In genomic region chr12:72077111-72077820, GRCh38 we compare ENCODE assay signal across 24 cellular contexts.
DNase-seq lines count a peak whose midpoint lies in the region; ATAC-seq and TF ChIP-seq lines count a peak whose summit lies in the region.
"Had no signal": no experiment of that assay in that cellular context is flagged by ENCODE, and none has a peak within 500 bp of the region (broad histone marks: within the 10 kb centered on the region; RNA-seq: fewer than 3 reads in every experiment).

No MANE protein-coding gene starts in this region.

- H3K27me3 Mint-ChIP-seq in progenitor cell of endocrine pancreas: no peaks in the 10 kb centered on the region
- H3K27me3 Mint-ChIP-seq in effector memory CD8-positive, alpha-beta T cell: no peaks in the 10 kb centered on the region
- H3K27me3 Mint-ChIP-seq: activated CD8-positive, alpha-beta T cell treated with anti-CD3 and anti-CD28 coated beads for 36 hours; activated naive CD8-positive, alpha-beta T cell treated with anti-CD3 and anti-CD28 coated beads, Interleukin-2, amount 10 ng/mL, durations not matched to agents 7 days and 5 days; central memory CD8-positive, alpha-beta T cell had no signal

- no peak overlapping the region for H2AFZ ChIP-seq in mammary epithelial cell (ENCODE audit: low read depth, low read length)
- H2AFZ ChIP-seq: GM23338 had no signal

- no peak overlapping the region for H3K4me3 Mint-ChIP-seq in progenitor cell of endocrine pancreas (ENCODE audit: low read depth)
- H3K4me3 Mint-ChIP-seq in effector memory CD8-positive, alpha-beta T cell: no peak overlapping the region
- H3K4me3 Mint-ChIP-seq: activated CD8-positive, alpha-beta T cell treated with anti-CD3 and anti-CD28 coated beads for 36 hours; activated naive CD8-positive, alpha-beta T cell treated with anti-CD3 and anti-CD28 coated beads, Interleukin-2, amount 10 ng/mL, durations not matched to agents 7 days and 5 days; CD8-positive, alpha-beta T cell; central memory CD8-positive, alpha-beta T cell; GM23338 had no signal

- no peaks in the 10 kb centered on the region for H3K36me3 Mint-ChIP-seq in progenitor cell of endocrine pancreas (ENCODE audit: insufficient read depth)
- H3K36me3 Mint-ChIP-seq in effector memory CD8-positive, alpha-beta T cell (ENCODE audit: insufficient read depth): no peaks in the 10 kb centered on the region
- H3K36me3 Mint-ChIP-seq: activated naive CD8-positive, alpha-beta T cell treated with anti-CD3 and anti-CD28 coated beads, Interleukin-2, amount 10 ng/mL, durations not matched to agents 7 days and 5 days; CD8-positive, alpha-beta T cell had no signal

- ATAC-seq in effector memory CD8-positive, alpha-beta T cell (replicated peaks): no peak
- ATAC-seq: A549; activated CD4-positive, CD25-positive, alpha-beta regulatory T cell treated with anti-CD3 and anti-CD28 coated beads, Interleukin-2, amount 50 U/mL, for 24 hours; activated CD8-positive, alpha-beta T cell treated with anti-CD3 and anti-CD28 coated beads for 36 hours; CD8-positive, alpha-beta T cell; GM23338 had no signal

- no peak overlapping the region for H3K27ac ChIP-seq in mammary epithelial cell (ENCODE audit: insufficient read depth, low read depth, low read length)
- H3K27ac ChIP-seq: A549, epithelial cell of prostate, transverse colon had no signal

- H3K9me3 ChIP-seq in mammary epithelial cell (replicated peaks; ENCODE audit: insufficient read depth, low read length): no peaks in the 10 kb centered on the region
- H3K9me3 ChIP-seq: A549, transverse colon had no signal

- no peak overlapping the region for H3K9ac ChIP-seq in mammary epithelial cell (ENCODE audit: insufficient read depth, low read length)

- H3K4me3 ChIP-seq in mammary epithelial cell (replicated peaks in 1 of 3; ENCODE audit: insufficient read depth in 1 of 3, low read depth in 2 of 3, low read length in 3 of 3): no peak overlapping the region
- H3K4me3 ChIP-seq: A549, GM23338, transverse colon had no signal

- H3K79me2 ChIP-seq in mammary epithelial cell (ENCODE audit: insufficient read depth, low read length): no peaks in the 10 kb centered on the region

- no peaks in the 10 kb centered on the region for H4K20me1 ChIP-seq in mammary epithelial cell (ENCODE audit: insufficient read depth, low read length)

- WGBS in mammary epithelial cell (ENCODE audit: low coverage, missing lambda C conversion rate): 48% methylated on average over 5 of the region's 5 CpGs

- in situ Hi-C loops in mammary epithelial cell (cut with MboI; ENCODE audit: low sequenced_read_pairs in 2 of 2): no loop called here

- intact Hi-C loops in mammary epithelial cell (cut with micrococcal nuclease): no loop called here

- H3K36me3 ChIP-seq in mammary epithelial cell (ENCODE audit: insufficient read depth, low read length): no peaks in the 10 kb centered on the region
- H3K36me3 ChIP-seq: transverse colon had no signal

- TF ChIP-seq CTCF in mammary epithelial cell (conservative IDR thresholded peaks at IDR 0.05 in 1 of 2, IDR thresholded peaks at IDR 0.05 in 1 of 2; ENCODE audit: extremely low read depth in 1 of 2, insufficient read depth in 1 of 2, low read depth in 1 of 2, low read length in 2 of 2) (no peak), progenitor cell of endocrine pancreas (IDR thresholded peaks at IDR 0.05; ENCODE audit: unreplicated experiment) (no peak)

- dilution Hi-C loops in mammary epithelial cell (cut with HindIII; ENCODE audit: low sequenced_read_pairs): no loop called here

- CTCF ChIA-PET in mammary epithelial cell (lab: Charles Lee; ENCODE audit: low non-redundant PET): no interaction called here

- H3K27me3 ChIP-seq in mammary epithelial cell (ENCODE audit: insufficient read depth, low read length): no peaks in the 10 kb centered on the region
- H3K27me3 ChIP-seq: transverse colon had no signal

- peaks cover 13% of the 10 kb centered on the region for H3K4me1 ChIP-seq in mammary epithelial cell (ENCODE audit: insufficient read depth, low read length)
- H3K4me1 ChIP-seq: A549, transverse colon had no signal

- no peak overlapping the region for H3K4me2 ChIP-seq in mammary epithelial cell (ENCODE audit: insufficient read depth, low read depth, low read length)
- H3K4me2 ChIP-seq: A549, GM23338 had no signal

- peaks cover 5% of the 10 kb centered on the region for H3K9me3 Mint-ChIP-seq in progenitor cell of endocrine pancreas (ENCODE audit: low read depth)
- H3K9me3 Mint-ChIP-seq in effector memory CD8-positive, alpha-beta T cell: peaks cover 0 to 1% of the 10 kb centered on the region in 2 donors
- H3K9me3 Mint-ChIP-seq: activated CD8-positive, alpha-beta T cell treated with anti-CD3 and anti-CD28 coated beads for 36 hours; activated naive CD8-positive, alpha-beta T cell treated with anti-CD3 and anti-CD28 coated beads, Interleukin-2, amount 10 ng/mL, durations not matched to agents 7 days and 5 days had no signal

- H3K4me1 Mint-ChIP-seq in progenitor cell of endocrine pancreas (ENCODE audit: low read depth): peaks cover 5% of the 10 kb centered on the region
- no peaks in the 10 kb centered on the region for H3K4me1 Mint-ChIP-seq in effector memory CD8-positive, alpha-beta T cell (ENCODE audit: low read depth in 2 of 2)
- H3K4me1 Mint-ChIP-seq: activated naive CD8-positive, alpha-beta T cell treated with anti-CD3 and anti-CD28 coated beads, Interleukin-2, amount 10 ng/mL, durations not matched to agents 7 days and 5 days; central memory CD8-positive, alpha-beta T cell; GM23338 had no signal

- no TSS peak for BruUV-seq in mammary epithelial cell (replicated peaks; lab: Mats Ljungman, UMichigan)

- DNase-seq in A172 (ENCODE audit: low spot score): peak; percentile 34
- DNase-seq in NCI-H1417 (lab: John Stamatoyannopoulos, UW): peak in 2 of 3 experiments; percentile 89 to 99
- peak; percentile 99 for DNase-seq in NCI-H2227 treated with DMSO at 0.1 percent for 48 hours (lab: John Stamatoyannopoulos, UW)
- peak; percentile 21 for DNase-seq in mammary epithelial cell
- no peak for DNase-seq in DMS153 treated with DMSO at 0.1 percent for 48 hours (lab: John Stamatoyannopoulos, UW; ENCODE audit: unreplicated experiment)
- no peak for DNase-seq in progenitor cell of endocrine pancreas (ENCODE audit: low spot score, unreplicated experiment)
- DNase-seq in effector memory CD8-positive, alpha-beta T cell: no peak
- no peak for DNase-seq in amniotic stem cell (lab: John Stamatoyannopoulos, UW)
- DNase-seq: activated CD8-positive, alpha-beta T cell treated with anti-CD3 and anti-CD28 coated beads for 36 hours; activated effector memory CD4-positive, alpha-beta T cell treated with Interleukin-2 at 50 U/mL for 16 hours; activated naive CD8-positive, alpha-beta T cell treated with anti-CD3 and anti-CD28 coated beads, Interleukin-2, amount 10 ng/mL, durations not matched to agents 7 days and 5 days; CD8-positive, alpha-beta T cell; DMS153; GF-D8; KBM-7; NCI-H2029 treated with DMSO at 0.1 percent for 48 hours; NCI-H774; SW 1271; transverse colon had no signal

- H3K27ac Mint-ChIP-seq in progenitor cell of endocrine pancreas: no peak overlapping the region
- H3K27ac Mint-ChIP-seq in effector memory CD8-positive, alpha-beta T cell: no peak overlapping the region
- H3K27ac Mint-ChIP-seq: activated CD8-positive, alpha-beta T cell treated with anti-CD3 and anti-CD28 coated beads for 36 hours; activated naive CD8-positive, alpha-beta T cell treated with anti-CD3 and anti-CD28 coated beads, Interleukin-2, amount 10 ng/mL, durations not matched to agents 7 days and 5 days; CD8-positive, alpha-beta T cell; GM23338 had no signal

Comparison
In these comparisons a context has a peak if more than half of its experiments do, and no peak if none do; other contexts are left out.
1. DNase-seq: peak in A172 (single experiment), NCI-H1417 (2 of 3), NCI-H2227 treated with DMSO at 0.1 percent for 48 hours (single experiment) and mammary epithelial cell (single experiment); none in DMS153 treated with DMSO at 0.1 percent for 48 hours (single experiment), progenitor cell of endocrine pancreas (single experiment), effector memory CD8-positive, alpha-beta T cell (0 of 3) and amniotic stem cell (single experiment).